16 cellular contexts compared by ENCODE assay signal in genomic region chr14:72802588-72802946, GRCh38.
DNase-seq lines count a peak whose midpoint lies in the region; ATAC-seq and TF ChIP-seq lines count a peak whose summit lies in the region.
"Had no signal": no experiment of that assay in that cellular context is flagged by ENCODE, and none has a peak within 500 bp of the region (broad histone marks: within the 10 kb centered on the region; RNA-seq: fewer than 3 reads in every experiment).

No MANE protein-coding gene starts in this region.

- H3K27ac Mint-ChIP-seq in activated T-helper 17 cell treated with anti-CD3 and anti-CD28 coated beads, Interleukin-2, amount 50 U/mL, for 72 hours, result peak overlapping the region; percentile 53
- H3K27ac Mint-ChIP-seq in activated CD4-positive, alpha-beta T cell treated with anti-CD3 and anti-CD28 coated beads, Interleukin-2, amount 10 ng/mL, durations not matched to agents 7 days and 5 days, result no peak overlapping the region
- H3K27ac Mint-ChIP-seq: CD4-positive, alpha-beta memory T cell had no signal

- H3K27ac ChIP-seq in cardiac muscle cell, result peak overlapping the region; percentile 86
- peak overlapping the region; percentile 10 to 65 (median 50) for H3K27ac ChIP-seq in esophagus muscularis mucosa (replicated peaks in 1 of 4)
- H3K27ac ChIP-seq in substantia nigra (ENCODE audit: low read depth, low read length, poor library complexity, severe bottlenecking), result peak overlapping the region; percentile 96

- no peaks in the 10 kb centered on the region for H3K9me3 ChIP-seq in cardiac muscle cell (ENCODE audit: low read depth)
- no peaks in the 10 kb centered on the region for H3K9me3 ChIP-seq in esophagus muscularis mucosa
- H3K9me3 ChIP-seq: HAP-1 had no signal

- H3K9me3 Mint-ChIP-seq in activated T-helper 17 cell treated with anti-CD3 and anti-CD28 coated beads, Interleukin-2, amount 50 U/mL, for 72 hours, result peaks cover 3% of the 10 kb centered on the region
- H3K9me3 Mint-ChIP-seq in activated CD4-positive, alpha-beta T cell treated with anti-CD3 and anti-CD28 coated beads, Interleukin-2, amount 10 ng/mL, durations not matched to agents 7 days and 5 days, result no peaks in the 10 kb centered on the region

- ATAC-seq in Right ventricle myocardium superior (ENCODE audit: poor library complexity) (no peak), GM21825 (IDR thresholded peaks at IDR 0.05; ENCODE audit: unreplicated experiment) (no peak)
- no peak for ATAC-seq in activated T-helper 17 cell treated with anti-CD3 and anti-CD28 coated beads, Interleukin-2, amount 50 U/mL, for 72 hours (replicated peaks)

- CTCF ChIA-PET in activated CD4-positive, alpha-beta T cell treated with anti-CD3 and anti-CD28 coated beads, Interleukin-2, amount 10 ng/mL, durations not matched to agents 7 days and 5 days (lab: Charles Lee), result interaction anchor here (1.2 kb wide), 1 partner anchor 15 kb away, joined by 3 read pairs; no protein-coding TSS in a partner anchor

- H3K4me1 ChIP-seq in cardiac muscle cell (ENCODE audit: low read depth), result peaks cover 28% of the 10 kb centered on the region
- peaks cover 9 to 31% (median 19%) of the 10 kb centered on the region in 4 donors for H3K4me1 ChIP-seq in esophagus muscularis mucosa

- DNase-seq in cardiac muscle cell (ENCODE audit: low read depth in 1 of 2, low spot score in 1 of 2) (no peak), Right ventricle myocardium superior (no peak), esophagus muscularis mucosa (ENCODE audit: extremely low spot score) (no peak), substantia nigra (lab: John Stamatoyannopoulos, UW) (no peak), NCI-H510A treated with DMSO at 0.1 percent for 48 hours (lab: John Stamatoyannopoulos, UW) (no peak)
- no peak for DNase-seq in activated CD4-positive, alpha-beta T cell treated with anti-CD3 and anti-CD28 coated beads, Interleukin-2, amount 10 ng/mL, durations not matched to agents 7 days and 5 days
- DNase-seq: 8988T; CD4-positive, alpha-beta memory T cell; NCI-H1048; NCI-H146; NCI-H2081; NCI-H524; SHP77 had no signal

- POLR2A ChIA-PET in activated CD4-positive, alpha-beta T cell treated with anti-CD3 and anti-CD28 coated beads, Interleukin-2, amount 10 ng/mL, durations not matched to agents 7 days and 5 days (lab: Charles Lee), result no interaction called here

- H3K4me3 ChIP-seq in cardiac muscle cell, result no peak overlapping the region
- H3K4me3 ChIP-seq in esophagus muscularis mucosa, result no peak overlapping the region
- H3K4me3 ChIP-seq: HAP-1 had no signal

- H3K36me3 ChIP-seq in cardiac muscle cell, result no peaks in the 10 kb centered on the region
- H3K36me3 ChIP-seq in esophagus muscularis mucosa, result no peaks in the 10 kb centered on the region
- H3K36me3 ChIP-seq: HAP-1 had no signal

- H3K27me3 Mint-ChIP-seq in activated T-helper 17 cell treated with anti-CD3 and anti-CD28 coated beads, Interleukin-2, amount 50 U/mL, for 72 hours, result no peaks in the 10 kb centered on the region
- H3K27me3 Mint-ChIP-seq in activated CD4-positive, alpha-beta T cell treated with anti-CD3 and anti-CD28 coated beads, Interleukin-2, amount 10 ng/mL, durations not matched to agents 7 days and 5 days, result no peaks in the 10 kb centered on the region
- H3K27me3 Mint-ChIP-seq: CD4-positive, alpha-beta memory T cell had no signal

- TF ChIP-seq EP300 in esophagus muscularis mucosa (IDR thresholded peaks at IDR 0.05), result no peak

- 74% methylated on average over 3 of the region's 3 CpGs for WGBS in esophagus muscularis mucosa

- H3K4me3 Mint-ChIP-seq in activated T-helper 17 cell treated with anti-CD3 and anti-CD28 coated beads, Interleukin-2, amount 50 U/mL, for 72 hours, result no peak overlapping the region
- H3K4me3 Mint-ChIP-seq in activated CD4-positive, alpha-beta T cell treated with anti-CD3 and anti-CD28 coated beads, Interleukin-2, amount 10 ng/mL, durations not matched to agents 7 days and 5 days, result no peak overlapping the region
- H3K4me3 Mint-ChIP-seq: CD4-positive, alpha-beta memory T cell had no signal

- peaks cover 8% of the 10 kb centered on the region for H3K4me1 Mint-ChIP-seq in activated T-helper 17 cell treated with anti-CD3 and anti-CD28 coated beads, Interleukin-2, amount 50 U/mL, for 72 hours
- peaks cover 13% of the 10 kb centered on the region for H3K4me1 Mint-ChIP-seq in activated CD4-positive, alpha-beta T cell treated with anti-CD3 and anti-CD28 coated beads, Interleukin-2, amount 10 ng/mL, durations not matched to agents 7 days and 5 days

- no peaks in the 10 kb centered on the region for H3K36me3 Mint-ChIP-seq in activated T-helper 17 cell treated with anti-CD3 and anti-CD28 coated beads, Interleukin-2, amount 50 U/mL, for 72 hours (ENCODE audit: low read depth)
- no peaks in the 10 kb centered on the region for H3K36me3 Mint-ChIP-seq in activated CD4-positive, alpha-beta T cell treated with anti-CD3 and anti-CD28 coated beads, Interleukin-2, amount 10 ng/mL, durations not matched to agents 7 days and 5 days (ENCODE audit: low read depth)

- intact Hi-C loops in Right ventricle myocardium superior (cut with DNase I), result no loop called here
- intact Hi-C loops in esophagus muscularis mucosa (cut with DNase I), result loop anchor here (10.0 kb wide), 1 partner anchor 88 kb away; no protein-coding TSS in a partner anchor

- TF ChIP-seq CTCF in cardiac muscle cell (IDR thresholded peaks at IDR 0.05; ENCODE audit: low read depth, low read length), result no peak
- TF ChIP-seq CTCF in esophagus muscularis mucosa (IDR thresholded peaks at IDR 0.05), result no peak

- no peak for TF ChIP-seq POLR2A in esophagus muscularis mucosa (IDR thresholded peaks at IDR 0.05; ENCODE audit: low read depth)

- H3K27me3 ChIP-seq in cardiac muscle cell, result no peaks in the 10 kb centered on the region
- H3K27me3 ChIP-seq in esophagus muscularis mucosa, result no peaks in the 10 kb centered on the region
